In genomic region chr17:57782642-57783337, GRCh38 we compare ENCODE assay signal across 10 cellular contexts. TPM values are rescaled to one million over a fixed set of nuclear protein-coding genes. Genes with fewer than 3 reads are reported as not detected.
A peak's percentile ranks its signal among the peaks of the same experiment; 100 is the strongest.
DNase-seq lines count a peak whose midpoint lies in the region; TF ChIP-seq lines count a peak whose summit lies in the region.
"Had no signal": no experiment of that assay in that cellular context is flagged by ENCODE, and none has a peak within 500 bp of the region (broad histone marks: within the 10 kb centered on the region; RNA-seq: fewer than 3 reads in every experiment).

No MANE protein-coding gene starts in this region.

- peak; percentile 42 for DNase-seq in NCI-H748 (lab: John Stamatoyannopoulos, UW; ENCODE audit: unreplicated experiment)
- no peak for DNase-seq in NCI-H748 treated with DMSO at 0.1 percent for 48 hours (lab: John Stamatoyannopoulos, UW)
- DNase-seq in NCI-H69 (lab: John Stamatoyannopoulos, UW), result peak; percentile 77
- DNase-seq in endodermal cell, result peak; percentile 72
- DNase-seq in NOMO-1 (lab: John Stamatoyannopoulos, UW; ENCODE audit: unreplicated experiment in 2 of 2), result no peak
- DNase-seq in OCI-M2 (lab: John Stamatoyannopoulos, UW; ENCODE audit: unreplicated experiment), result no peak
- no peak for DNase-seq in LoVo (ENCODE audit: low spot score)

- H3K4me2 ChIP-seq in skeletal muscle satellite cell (ENCODE audit: low read length), result peak overlapping the region; percentile 69

- H3K9me3 ChIP-seq in endodermal cell (ENCODE audit: control insufficient read depth, low read length) (no peaks in the 10 kb centered on the region), skeletal muscle satellite cell (replicated peaks; ENCODE audit: low read length) (no peaks in the 10 kb centered on the region)

- peaks cover 2% of the 10 kb centered on the region for H3K4me1 ChIP-seq in endodermal cell (ENCODE audit: control insufficient read depth, insufficient read depth, low read length)
- peaks cover 14% of the 10 kb centered on the region for H3K4me1 ChIP-seq in skeletal muscle satellite cell (ENCODE audit: control insufficient read depth, insufficient read depth, low read length)

- no peaks in the 10 kb centered on the region for H3K36me3 Mint-ChIP-seq in endodermal cell (ENCODE audit: low read depth)

- H3K9me3 Mint-ChIP-seq in endodermal cell, result no peaks in the 10 kb centered on the region

- H3K4me1 Mint-ChIP-seq in endodermal cell, result no peaks in the 10 kb centered on the region

- peaks cover 43% of the 10 kb centered on the region for H3K27me3 Mint-ChIP-seq in endodermal cell (ENCODE audit: insufficient read depth)

- H3K4me3 ChIP-seq in endodermal cell (ENCODE audit: low read length) (no peak overlapping the region), skeletal muscle satellite cell (ENCODE audit: low read length) (peak overlapping the region; percentile 34)

- TF ChIP-seq CTCF in endodermal cell (conservative IDR thresholded peaks at IDR 0.05), result no peak

- no peak overlapping the region for H3K4me3 Mint-ChIP-seq in endodermal cell

- peak overlapping the region; percentile 82 for H3K27ac ChIP-seq in endodermal cell (ENCODE audit: low read depth, low read length)

- H3K27ac Mint-ChIP-seq in endodermal cell, result no peak overlapping the region

- H3K27me3 ChIP-seq in endodermal cell (ENCODE audit: control insufficient read depth, insufficient read depth, low read length, poor library complexity, severe bottlenecking) (no peaks in the 10 kb centered on the region), skeletal muscle satellite cell (ENCODE audit: control insufficient read depth, insufficient read depth, low read length) (peaks cover 63% of the 10 kb centered on the region)

- WGBS in endodermal cell (ENCODE audit: insufficient coverage in 1 of 2, insufficient read length in 1 of 2), 2 experiments, result 62 to 71% methylated on average over 8 to 20 of the region's 20 CpGs

- H3K36me3 ChIP-seq in endodermal cell (ENCODE audit: control insufficient read depth, insufficient read depth, low read length) (no peaks in the 10 kb centered on the region), skeletal muscle satellite cell (ENCODE audit: insufficient read depth, low read length) (no peaks in the 10 kb centered on the region)

- H3K9ac ChIP-seq in endodermal cell (ENCODE audit: extremely low read depth, low read length, poor library complexity, severe bottlenecking) (no peak overlapping the region), skeletal muscle satellite cell (ENCODE audit: low read depth, low read length) (no peak overlapping the region)

RNA-seq across cellular contexts. Expression of gene CCDC182, which starts 37.7 kb away (rescaled TPM):
- under 1 TPM in 1 of 2 donors, not detected in 1; 0.33 TPM for total RNA-seq in endodermal cell
- polyA plus RNA-seq in endodermal cell (2013, experiment 1 of 2), result not detected
- polyA plus RNA-seq in endodermal cell (2013, experiment 2 of 2), result not detected
- not detected in 2 replicates for total RNA-seq in skeletal muscle satellite cell (2012; rRNA removed)
- total RNA-seq: chondrocyte, lower leg skin had no signal

Comparison
In these comparisons a context has a peak if more than half of its experiments do, and no peak if none do; other contexts are left out.
1. DNase-seq: peak in NCI-H748 (single experiment), NCI-H69 (single experiment) and endodermal cell (single experiment); none in NCI-H748 treated with DMSO at 0.1 percent for 48 hours (single experiment), NOMO-1 (0 of 2), OCI-M2 (single experiment) and LoVo (single experiment).